In genomic region chr1:188017921-188018320, GRCh38 we compare ENCODE assay signal across 25 cellular contexts.
"Had no signal": no experiment of that assay in that cellular context is flagged by ENCODE, and none has a peak within 500 bp of the region (broad histone marks: within the 10 kb centered on the region; RNA-seq: fewer than 3 reads in every experiment).

No MANE protein-coding gene starts in this region.

- H3K9me3 ChIP-seq: MG63, Peyer's patch, SJSA1 had no signal

- H3K4me1 ChIP-seq: Peyer's patch, SJSA1 had no signal

- FAIRE-seq: HTR-8/SVneo, K562 had no signal

- H3K4me3 ChIP-seq: K562, MG63, PC-9, Peyer's patch, SJSA1, SK-N-MC had no signal

- H3K27me3 ChIP-seq: MG63, Peyer's patch, SJSA1 had no signal

- H3K27ac ChIP-seq: HL-60, KMS-11, PC-9, Peyer's patch, SJSA1, SK-N-MC had no signal

- H3K36me3 ChIP-seq: MG63, Peyer's patch, SJSA1 had no signal

- DNase-seq: Kasumi-1, MG63, NCI-H1092, NCI-H1105 treated with DMSO at 0.1 percent for 48 hours, NCI-H1417 treated with DMSO at 0.1 percent for 48 hours, NCI-H146, NCI-H1694 treated with DMSO at 0.1 percent for 48 hours, NCI-H1930, NCI-H2081, NCI-H2107, NCI-H2227 treated with DMSO at 0.1 percent for 48 hours, NCI-H524, NCI-H69, NCI-H774, OCI-M1, PC-9, Peyer's patch, SIG-M5 had no signal

- ATAC-seq: K562, Right ventricle myocardium inferior had no signal
